ENCODE assay signal across 8 cellular contexts in genomic region chr9:126491256-126491879, GRCh38.
A peak's percentile ranks its signal among the peaks of the same experiment; 100 is the strongest.
DNase-seq lines count a peak whose midpoint lies in the region; ATAC-seq, FAIRE-seq and TF ChIP-seq lines count a peak whose summit lies in the region.

No MANE protein-coding gene starts in this region.

- ATAC-seq in GM12878 (peak; percentile 73), GM19397 (IDR thresholded peaks at IDR 0.05; ENCODE audit: unreplicated experiment) (no peak), GM18511 (IDR thresholded peaks at IDR 0.05; ENCODE audit: unreplicated experiment) (no peak)

- TF ChIP-seq POLR2A in GM12878 (IDR thresholded peaks at IDR 0.05; ENCODE audit: low read depth, low read length): no peak

- TF ChIP-seq RAD21 in GM12878 (IDR thresholded peaks at IDR 0.05; ENCODE audit: insufficient read depth, low read depth, low read length): peak; percentile 96

- TF ChIP-seq CTCF in GM12878 (IDR thresholded peaks at IDR 0.05 in 2 of 3, conservative IDR thresholded peaks at IDR 0.05 in 1 of 3; ENCODE audit: control insufficient read depth in 2 of 3, extremely low read depth in 1 of 3, insufficient read depth in 1 of 3, low read depth in 3 of 3, low read length in 3 of 3) (peak; percentile 81 to 91 (median 85)), hepatocyte (IDR thresholded peaks at IDR 0.05; ENCODE audit: poor library complexity) (peak; percentile 89)

- no peaks in the 10 kb centered on the region for H3K9me3 ChIP-seq in GM12878 (replicated peaks; ENCODE audit: control insufficient read depth, insufficient read depth, low read length)
- no peaks in the 10 kb centered on the region for H3K9me3 ChIP-seq in hepatocyte (ENCODE audit: low read depth)

- CTCF ChIA-PET in GM12878 (lab: Yijun Ruan, JAX): interaction anchor here (0.6 to 3.3 kb wide), 44 partner anchors 10 to 1718 kb away, joined by 3 to 31 read pairs (median 4); no protein-coding TSS in a partner anchor

- in situ Hi-C loops in KBM-7 (cut with MboI; ENCODE audit: low pct_unique_long_range_greater_than_20kb, low sequenced_read_pairs) (loop anchor here (25.0 kb wide), 1 partner anchor 1079 kb away; no protein-coding TSS in a partner anchor), GM12878 (cut with MboI) (loop anchor here (5.0 kb wide), 1 partner anchor 189 kb away; no protein-coding TSS in a partner anchor)

- no peaks in the 10 kb centered on the region for H3K36me3 ChIP-seq in GM12878 (ENCODE audit: control insufficient read depth in 2 of 2, insufficient read depth in 2 of 2, low read length in 1 of 2)
- H3K36me3 ChIP-seq in hepatocyte (replicated peaks; ENCODE audit: insufficient read depth, low read depth): no peaks in the 10 kb centered on the region

- H3K4me2 ChIP-seq in GM12878 (ENCODE audit: control insufficient read depth, insufficient read depth): no peak overlapping the region
- no peak overlapping the region for H3K4me2 ChIP-seq in hepatocyte

- RAD21 ChIA-PET in GM12878 (lab: Charles Lee; ENCODE audit: unreplicated experiment): interaction anchor here (0.9 to 2.2 kb wide), 6 partner anchors 19 to 1239 kb away, joined by 3 to 11 read pairs (median 4); no protein-coding TSS in a partner anchor

- H3K79me2 ChIP-seq in GM12878 (ENCODE audit: control insufficient read depth, insufficient read depth, low read length) (no peaks in the 10 kb centered on the region), hepatocyte (no peaks in the 10 kb centered on the region)

- H2AFZ ChIP-seq in GM12878 (ENCODE audit: control insufficient read depth, low read depth, low read length) (no peak overlapping the region), hepatocyte (no peak overlapping the region)

- H3K27me3 ChIP-seq in GM12878 (replicated peaks in 1 of 2; ENCODE audit: control insufficient read depth in 2 of 2, insufficient read depth in 2 of 2, low read length in 1 of 2) (no peaks in the 10 kb centered on the region; a peak in 2 of 4 replicates), hepatocyte (no peaks in the 10 kb centered on the region)

- peak; percentile 68 for FAIRE-seq in RCC 7860 (lab: Jason Lieb, UNC)
- peak; percentile 97 for FAIRE-seq in GM12878 (lab: Jason Lieb, UNC)

- SMC1A ChIA-PET in GM12878 (lab: Charles Lee; ENCODE audit: uncharacterized antibody, unreplicated experiment): interaction anchor here (0.6 to 2.6 kb wide), 16 partner anchors 8 to 1083 kb away, joined by 3 to 15 read pairs (median 4); no protein-coding TSS in a partner anchor

- no peak overlapping the region for H3K9ac ChIP-seq in GM12878 (ENCODE audit: control insufficient read depth, insufficient read depth, low read length)

- intact Hi-C loops in GM12878 (cut with micrococcal nuclease; ENCODE audit: unreplicated experiment): loop anchor here (1.0 to 10.0 kb wide), 5 partner anchors 94 to 1084 kb away; no protein-coding TSS in a partner anchor

- TF ChIP-seq EP300 in GM12878 (IDR thresholded peaks at IDR 0.05; ENCODE audit: borderline replicate concordance in 1 of 2, control insufficient read depth in 1 of 2, low read depth in 2 of 2, low read length in 2 of 2): no peak

- DNase-seq in DMS53 treated with DMSO at 0.1 percent for 48 hours (lab: John Stamatoyannopoulos, UW; ENCODE audit: unreplicated experiment) (peak; percentile 56), KBM-7 (peak; percentile 76), RCC 7860 (ENCODE audit: low spot score) (peak; percentile 45), GM12878 (ENCODE audit: low read depth, low spot score) (no peak), hepatocyte (ENCODE audit: low spot score) (peak; percentile 79), smooth muscle cell of the brain vasculature (ENCODE audit: low read depth, low spot score) (peak; percentile 39)

- 31% methylated on average over 11 of the region's 11 CpGs for WGBS in GM12878 (ENCODE audit: insufficient coverage, insufficient replicate concordance, low lambda C conversion rate, missing lambda C conversion rate)
- WGBS in hepatocyte (ENCODE audit: low lambda C conversion rate, missing lambda C conversion rate): 43% methylated on average over 11 of the region's 11 CpGs

- BruUV-seq in GM12878 (replicated peaks; lab: Mats Ljungman, UMichigan): no TSS peak

- H3K4me3 ChIP-seq in GM12878 (no peak overlapping the region), hepatocyte (no peak overlapping the region)

- POLR2A ChIA-PET in GM12878 (lab: Charles Lee): interaction anchor here (0.6 kb wide), 1 partner anchor 186 kb away, joined by 3 read pairs; no protein-coding TSS in a partner anchor

- H3K27ac ChIP-seq in GM12878 (ENCODE audit: control insufficient read depth, insufficient read depth) (no peak overlapping the region), hepatocyte (no peak overlapping the region)

- H4K20me1 ChIP-seq in GM12878 (ENCODE audit: control insufficient read depth, insufficient read depth): no peaks in the 10 kb centered on the region
- H4K20me1 ChIP-seq in hepatocyte (ENCODE audit: insufficient read depth, poor library complexity, severe bottlenecking): no peaks in the 10 kb centered on the region

- no peaks in the 10 kb centered on the region for H3K4me1 ChIP-seq in GM12878 (ENCODE audit: control insufficient read depth, insufficient read depth, low read length)
- H3K4me1 ChIP-seq in hepatocyte (ENCODE audit: insufficient read depth): no peaks in the 10 kb centered on the region

- no peaks in the 10 kb centered on the region for H3K9me2 ChIP-seq in hepatocyte (replicated peaks; ENCODE audit: insufficient read depth)

TF ChIP-seq in GM12878, 131 proteins besides CTCF, POLR2A, EP300 and RAD21 (continues in another document):
- TF ChIP-seq SMC3 (IDR thresholded peaks at IDR 0.05; ENCODE audit: borderline replicate concordance, low read length) (peak; percentile 89), SUZ12 (IDR thresholded peaks at IDR 0.05; ENCODE audit: unreplicated experiment) (no peak), BCLAF1 (IDR thresholded peaks at IDR 0.05) (no peak), IRF4 (IDR thresholded peaks at IDR 0.05; ENCODE audit: low read depth, low read length) (no peak), BHLHE40 (IDR thresholded peaks at IDR 0.05; ENCODE audit: borderline replicate concordance in 1 of 2, low read depth in 2 of 2, low read length in 1 of 2) (0 out of 4 replicates have a peak, but pooled peaks of 1 of the 2 experiments have one; percentile 14), RELB (IDR thresholded peaks at IDR 0.05; ENCODE audit: low read depth) (no peak), PBX3 (IDR thresholded peaks at IDR 0.05; ENCODE audit: insufficient replicate concordance, low read depth, low read length) (no peak), IRF3 (IDR thresholded peaks at IDR 0.05) (no peak), FOXK2 (IDR thresholded peaks at IDR 0.05) (no peak)
